23 cellular contexts compared by ENCODE assay signal in genomic region chr16:30116291-30117207, GRCh38. TPM values are rescaled to one million over a fixed set of nuclear protein-coding genes. Genes with fewer than 3 reads are reported as not detected.
DNase-seq lines count a peak whose midpoint lies in the region; ATAC-seq, FAIRE-seq and TF ChIP-seq lines count a peak whose summit lies in the region.
"Had no signal": no experiment of that assay in that cellular context is flagged by ENCODE, and none has a peak within 500 bp of the region (broad histone marks: within the 10 kb centered on the region; RNA-seq: fewer than 3 reads in every experiment).

No MANE protein-coding gene starts in this region.

- TF ChIP-seq RAD21 in HepG2 (CRISPR knock-in tag; IDR thresholded peaks at IDR 0.05): no peak

- no peaks in the 10 kb centered on the region for H4K20me1 ChIP-seq in HepG2 (ENCODE audit: insufficient read depth, low read length)

- H3K79me2 ChIP-seq in HepG2 (ENCODE audit: insufficient read depth, low read length): no peaks in the 10 kb centered on the region

- TF ChIP-seq EP300 in HepG2 (IDR thresholded peaks at IDR 0.05; ENCODE audit: low read depth in 2 of 2, low read length in 2 of 2) (no peak), HepG2 (CRISPR knock-in tag; IDR thresholded peaks at IDR 0.05; ENCODE audit: borderline replicate concordance) (no peak)

- POLR2A ChIA-PET in HepG2 (lab: Yijun Ruan, JAX): no interaction called here

- H3K9me3 ChIP-seq in HepG2 (ENCODE audit: low read length) (no peaks in the 10 kb centered on the region), right lobe of liver (no peaks in the 10 kb centered on the region), small intestine (ENCODE audit: control insufficient read depth, low read depth) (no peaks in the 10 kb centered on the region), adrenal gland (replicated peaks in 1 of 3) (no peaks in the 10 kb centered on the region)

- TF ChIP-seq POLR2A in HepG2 (IDR thresholded peaks at IDR 0.05; ENCODE audit: insufficient read depth in 1 of 2, low read depth in 2 of 2, low read length in 2 of 2) (no peak), right lobe of liver (IDR thresholded peaks at IDR 0.05) (no peak), adrenal gland (IDR thresholded peaks at IDR 0.05) (no peak)

- no peak overlapping the region for H3K4me2 ChIP-seq in HepG2 (ENCODE audit: low read depth, low read length)
- H3K4me2 ChIP-seq: GM23338 had no signal

- H3K36me3 ChIP-seq in HepG2 (replicated peaks in 1 of 2; ENCODE audit: control insufficient read depth in 1 of 2, insufficient read depth in 2 of 2, low read length in 2 of 2): peaks cover 9 to 20% of the 10 kb centered on the region in 2 experiments
- peaks cover 0 to 36% (median 4%) of the 10 kb centered on the region in 4 donors for H3K36me3 ChIP-seq in right lobe of liver
- peaks cover 9 to 15% of the 10 kb centered on the region in 2 donors for H3K36me3 ChIP-seq in small intestine (ENCODE audit: control insufficient read depth in 2 of 2, insufficient read depth in 2 of 2, low read length in 2 of 2)
- peaks cover 0 to 49% of the 10 kb centered on the region in 2 donors for H3K36me3 ChIP-seq in adrenal gland (replicated peaks in 1 of 2)

- TF ChIP-seq CTCF in HepG2 (CRISPR knock-in tag; IDR thresholded peaks at IDR 0.05) (no peak), right lobe of liver (IDR thresholded peaks at IDR 0.05) (no peak), adrenal gland (IDR thresholded peaks at IDR 0.05) (no peak)

- H3K27ac ChIP-seq in HepG2 (ENCODE audit: extremely low read length, insufficient read depth, low read length) (no peak overlapping the region), right lobe of liver (no peak overlapping the region), epithelial cell of prostate (peak overlapping the region; percentile 52), small intestine (ENCODE audit: low read depth in 1 of 2, low read length in 1 of 2) (peak overlapping the region; percentile 74 to 75), adrenal gland (no peak overlapping the region)

- H3K4me1 ChIP-seq in HepG2 (ENCODE audit: insufficient read depth, low read length): peaks cover 36% of the 10 kb centered on the region
- H3K4me1 ChIP-seq in right lobe of liver: no peaks in the 10 kb centered on the region
- peaks cover 3 to 11% of the 10 kb centered on the region in 2 donors for H3K4me1 ChIP-seq in small intestine (ENCODE audit: control insufficient read depth in 2 of 2, insufficient read depth in 1 of 2, low read depth in 1 of 2, low read length in 1 of 2)
- peaks cover 0 to 22% of the 10 kb centered on the region in 2 donors for H3K4me1 ChIP-seq in adrenal gland (replicated peaks in 1 of 2)

- H2AFZ ChIP-seq in HepG2 (ENCODE audit: low read length): no peak overlapping the region
- H2AFZ ChIP-seq: GM23338 had no signal

- intact Hi-C loops in HepG2 (cut with micrococcal nuclease; ENCODE audit: unreplicated experiment) (no loop called here), right lobe of liver (cut with DNase I) (no loop called here), adrenal gland (cut with DNase I) (loop anchor here in 1 of 2 donors (10.0 kb wide), 1 partner anchor 48 kb away; no protein-coding TSS in a partner anchor)

- in situ Hi-C loops in HepG2 (cut with HindIII; ENCODE audit: extremely low pct_ligation_motif_present, low pct_unique_long_range_greater_than_20kb): no loop called here

- FAIRE-seq in HepG2 (lab: Jason Lieb, UNC) (no peak), small intestine (lab: Jason Lieb, UNC) (no peak)

- DNase-seq in HepG2 (ENCODE audit: low spot score) (no peak), right lobe of liver (no peak), epithelial cell of prostate (ENCODE audit: low read depth, low spot score) (no peak), small intestine (peak; percentile 45), adrenal gland (no peak), SIG-M5 (lab: John Stamatoyannopoulos, UW) (no peak), RKO (ENCODE audit: low spot score) (no peak)
- DNase-seq: 8988T, AML-193, C1 segment of cervical spinal cord, EL, GF-D8, Kasumi-1, NCI-H1048, NCI-H1417 treated with DMSO at 0.1 percent for 48 hours, NCI-H187, NCI-H446 treated with DMSO at 0.1 percent for 48 hours, NCI-H526 treated with DMSO at 0.1 percent for 48 hours, OCI-M1, RPMI8226 had no signal

- no peak overlapping the region for H3K4me3 ChIP-seq in HepG2 (replicated peaks in 1 of 3; ENCODE audit: insufficient read depth in 1 of 3, low read depth in 2 of 3, low read length in 3 of 3)
- no peak overlapping the region for H3K4me3 ChIP-seq in right lobe of liver
- H3K4me3 ChIP-seq in small intestine (ENCODE audit: low read depth in 1 of 2, low read length in 2 of 2): no peak overlapping the region
- H3K4me3 ChIP-seq in adrenal gland: no peak overlapping the region
- H3K4me3 ChIP-seq: GM23338 had no signal

- CTCF ChIA-PET in HepG2 (lab: Yijun Ruan, JAX; ENCODE audit: low intra/inter-chr PET ratio, low total read pairs): no interaction called here

- H3K27me3 ChIP-seq in HepG2 (ENCODE audit: control insufficient read depth in 1 of 2, insufficient read depth in 2 of 2, low read length in 2 of 2): no peaks in the 10 kb centered on the region
- no peaks in the 10 kb centered on the region for H3K27me3 ChIP-seq in right lobe of liver
- H3K27me3 ChIP-seq in small intestine (ENCODE audit: control insufficient read depth in 2 of 2, insufficient read depth in 2 of 2, low read length in 2 of 2): no peaks in the 10 kb centered on the region
- H3K27me3 ChIP-seq in adrenal gland: no peaks in the 10 kb centered on the region

- BruUV-seq in HepG2 (replicated peaks; lab: Mats Ljungman, UMichigan): no TSS peak

- 89% methylated on average over 15 of the region's 16 CpGs for WGBS in HepG2 (ENCODE audit: low lambda C conversion rate)
- WGBS in right lobe of liver (ENCODE audit: insufficient coverage, low coverage, low lambda C conversion rate, missing lambda C conversion rate): 60% methylated on average over 1 of the region's 16 CpGs
- 69 to 82% (median 71%) methylated on average over 16 of the region's 16 CpGs for WGBS in small intestine, 3 donors
- 90 to 96% (median 90%) methylated on average over 8 to 16 of the region's 16 CpGs for WGBS in adrenal gland, 4 donors

- no peak for ATAC-seq in HepG2
- no peak for ATAC-seq in right lobe of liver
- ATAC-seq: GM23338, HCT116, SK-N-SH treated with all-trans-retinoic acid at 6 μM for 48 hours had no signal

- H3K9ac ChIP-seq in HepG2 (ENCODE audit: insufficient read depth, low read depth, low read length): no peak overlapping the region

RNA-seq across cellular contexts. Expression of gene GDPD3, which starts 3.2 kb away (rescaled TPM):
- 14.3 and 20.6 TPM in 2 replicates for total RNA-seq in HepG2 (2016; rRNA removed; fragmentation: Illumina TruSeq; extraction: Trizol)
- total RNA-seq in HepG2 (2016; cell fraction: cytosol; rRNA removed; fragmentation: Illumina TruSeq; extraction: Trizol; ENCODE audit: low read depth): 77.8 and 81.7 TPM in 2 replicates
- total RNA-seq in HepG2 (2016; cell fraction: insoluble cytoplasmic fraction; rRNA removed; fragmentation: Illumina TruSeq; extraction: Trizol): 18.6 and 20.5 TPM in 2 replicates
- 48.3 and 54.4 TPM in 2 replicates for total RNA-seq in HepG2 (2016; cell fraction: membrane; rRNA removed; fragmentation: Illumina TruSeq; extraction: Trizol)
- 7.6 and 12.3 TPM in 2 replicates for total RNA-seq in HepG2 (2016; cell fraction: nucleus; rRNA removed; fragmentation: Illumina TruSeq; extraction: Trizol)
- polyA plus RNA-seq in HepG2 (2011; rRNA removed): 18.7 and 21.2 TPM in 2 replicates
- polyA plus RNA-seq in HepG2 (2011; cell fraction: cytosol; rRNA removed): 12.2 and 14.1 TPM in 2 replicates
- polyA plus RNA-seq in HepG2 (2011; cell fraction: nucleus; rRNA removed): 55.4 and 67.8 TPM in 2 replicates
- 10.4 and 27.8 TPM in 2 replicates for polyA plus RNA-seq in HepG2 (2012)
- 113 and 123 TPM in 2 replicates for polyA plus RNA-seq in HepG2 (2016; cell fraction: cytosol; fragmentation: Illumina TruSeq; extraction: Trizol; ENCODE audit: low read depth)
- 19.3 and 21.1 TPM in 2 replicates for polyA plus RNA-seq in HepG2 (2016; cell fraction: insoluble cytoplasmic fraction; fragmentation: Illumina TruSeq; extraction: Trizol; ENCODE audit: low read depth)
- polyA plus RNA-seq in HepG2 (2016; cell fraction: membrane; fragmentation: Illumina TruSeq; extraction: Trizol; ENCODE audit: low read depth): 79.9 and 83.9 TPM in 2 replicates
- 23.3 and 24.8 TPM in 2 replicates for polyA plus RNA-seq in HepG2 (2016; cell fraction: nucleus; fragmentation: Illumina TruSeq; extraction: Trizol; ENCODE audit: insufficient read depth, low read depth)
- polyA minus RNA-seq in HepG2 (2011; rRNA and poly(A)+ RNA removed; ENCODE audit: low replicate concordance): 11.3 and 12.4 TPM in 2 replicates
- polyA minus RNA-seq in HepG2 (2011; cell fraction: cytosol; rRNA and poly(A)+ RNA removed): 4.6 and 9.4 TPM in 2 replicates
- 8.9 and 9.7 TPM in 2 replicates for polyA minus RNA-seq in HepG2 (2011; cell fraction: nucleus; rRNA and poly(A)+ RNA removed)
- total RNA-seq in right lobe of liver: 1 to 10 TPM in 4 of 6 experiments, under 1 TPM in 1, not detected in 1; 0.19 to 2.3 (median 2.3) TPM
- polyA plus RNA-seq in small intestine: 10 to 100 TPM; 13.2 to 23.9 (median 23.5) TPM
- total RNA-seq in adrenal gland: 1 to 10 TPM in 5 of 8 donors, under 1 TPM in 2, not detected in 1; 0.78 to 9.0 (median 2.8) TPM
- polyA plus RNA-seq in adrenal gland: 10 to 100 TPM in 1 of 3 donors, 1 to 10 TPM in 2; 1.0 to 17.6 (median 5.8) TPM

RNA-seq across cellular contexts. Expression of gene MAPK3, which starts 6.5 kb away (rescaled TPM):
- total RNA-seq in HepG2 (2016; rRNA removed; fragmentation: Illumina TruSeq; extraction: Trizol): 27.7 and 32.5 TPM in 2 replicates
- total RNA-seq in HepG2 (2016; cell fraction: cytosol; rRNA removed; fragmentation: Illumina TruSeq; extraction: Trizol; ENCODE audit: low read depth): 24.4 and 27.2 TPM in 2 replicates
- total RNA-seq in HepG2 (2016; cell fraction: insoluble cytoplasmic fraction; rRNA removed; fragmentation: Illumina TruSeq; extraction: Trizol): 27.3 and 33.3 TPM in 2 replicates
- total RNA-seq in HepG2 (2016; cell fraction: membrane; rRNA removed; fragmentation: Illumina TruSeq; extraction: Trizol): 32.8 and 33.8 TPM in 2 replicates
- 12.2 and 14.0 TPM in 2 replicates for total RNA-seq in HepG2 (2016; cell fraction: nucleus; rRNA removed; fragmentation: Illumina TruSeq; extraction: Trizol)
- 168 and 206 TPM in 2 replicates for polyA plus RNA-seq in HepG2 (2011; rRNA removed)
- 105 and 131 TPM in 2 replicates for polyA plus RNA-seq in HepG2 (2011; cell fraction: cytosol; rRNA removed)
- polyA plus RNA-seq in HepG2 (2011; cell fraction: nucleus; rRNA removed): 199 and 240 TPM in 2 replicates
- 81.8 and 84.6 TPM in 2 replicates for polyA plus RNA-seq in HepG2 (2012)
- 52.0 and 57.0 TPM in 2 replicates for polyA plus RNA-seq in HepG2 (2016; cell fraction: cytosol; fragmentation: Illumina TruSeq; extraction: Trizol; ENCODE audit: low read depth)
- polyA plus RNA-seq in HepG2 (2016; cell fraction: insoluble cytoplasmic fraction; fragmentation: Illumina TruSeq; extraction: Trizol; ENCODE audit: low read depth): 71.9 and 74.1 TPM in 2 replicates
- polyA plus RNA-seq in HepG2 (2016; cell fraction: membrane; fragmentation: Illumina TruSeq; extraction: Trizol; ENCODE audit: low read depth): 68.0 and 70.1 TPM in 2 replicates
- 55.9 and 63.0 TPM in 2 replicates for polyA plus RNA-seq in HepG2 (2016; cell fraction: nucleus; fragmentation: Illumina TruSeq; extraction: Trizol; ENCODE audit: insufficient read depth, low read depth)
- polyA minus RNA-seq in HepG2 (2011; rRNA and poly(A)+ RNA removed; ENCODE audit: low replicate concordance): 46.5 and 80.5 TPM in 2 replicates
- 28.9 and 31.8 TPM in 2 replicates for polyA minus RNA-seq in HepG2 (2011; cell fraction: cytosol; rRNA and poly(A)+ RNA removed)
- polyA minus RNA-seq in HepG2 (2011; cell fraction: nucleus; rRNA and poly(A)+ RNA removed): 31.0 and 39.2 TPM in 2 replicates
- total RNA-seq in right lobe of liver: 10 to 100 TPM in 5 of 6 experiments, 1 to 10 TPM in 1; 7.4 to 24.1 (median 16.0) TPM
- 100 to 1,000 TPM; 174 to 241 (median 194) TPM for polyA plus RNA-seq in small intestine
- 100 to 1,000 TPM in 4 of 8 donors, 10 to 100 TPM in 4; 85.0 to 129 (median 103) TPM for total RNA-seq in adrenal gland
- polyA plus RNA-seq in adrenal gland: 100 to 1,000 TPM in 1 of 3 donors, 10 to 100 TPM in 2; 53.2 to 133 (median 66.0) TPM

RNA-seq across cellular contexts. Expression of gene YPEL3, which starts 20.5 kb away (rescaled TPM):
- total RNA-seq in HepG2 (2016; rRNA removed; fragmentation: Illumina TruSeq; extraction: Trizol): 4.8 and 5.4 TPM in 2 replicates
- 15.6 and 18.9 TPM in 2 replicates for total RNA-seq in HepG2 (2016; cell fraction: cytosol; rRNA removed; fragmentation: Illumina TruSeq; extraction: Trizol; ENCODE audit: low read depth)
- 3.6 and 7.4 TPM in 2 replicates for total RNA-seq in HepG2 (2016; cell fraction: insoluble cytoplasmic fraction; rRNA removed; fragmentation: Illumina TruSeq; extraction: Trizol)
- 16.8 and 17.0 TPM in 2 replicates for total RNA-seq in HepG2 (2016; cell fraction: membrane; rRNA removed; fragmentation: Illumina TruSeq; extraction: Trizol)
- total RNA-seq in HepG2 (2016; cell fraction: nucleus; rRNA removed; fragmentation: Illumina TruSeq; extraction: Trizol): 3.7 and 3.9 TPM in 2 replicates
- polyA plus RNA-seq in HepG2 (2011; rRNA removed): 47.0 and 63.6 TPM in 2 replicates
- 39.4 and 54.7 TPM in 2 replicates for polyA plus RNA-seq in HepG2 (2011; cell fraction: cytosol; rRNA removed)
- 83.9 and 94.9 TPM in 2 replicates for polyA plus RNA-seq in HepG2 (2011; cell fraction: nucleus; rRNA removed)
- 69.8 and 96.9 TPM in 2 replicates for polyA plus RNA-seq in HepG2 (2012)
- 32.9 and 34.4 TPM in 2 replicates for polyA plus RNA-seq in HepG2 (2016; cell fraction: cytosol; fragmentation: Illumina TruSeq; extraction: Trizol; ENCODE audit: low read depth)
- 7.4 and 9.0 TPM in 2 replicates for polyA plus RNA-seq in HepG2 (2016; cell fraction: insoluble cytoplasmic fraction; fragmentation: Illumina TruSeq; extraction: Trizol; ENCODE audit: low read depth)
- 23.4 and 24.5 TPM in 2 replicates for polyA plus RNA-seq in HepG2 (2016; cell fraction: membrane; fragmentation: Illumina TruSeq; extraction: Trizol; ENCODE audit: low read depth)
- 12.2 and 14.9 TPM in 2 replicates for polyA plus RNA-seq in HepG2 (2016; cell fraction: nucleus; fragmentation: Illumina TruSeq; extraction: Trizol; ENCODE audit: insufficient read depth, low read depth)
- 4.9 and 32.0 TPM in 2 replicates for polyA minus RNA-seq in HepG2 (2011; rRNA and poly(A)+ RNA removed; ENCODE audit: low replicate concordance)
- polyA minus RNA-seq in HepG2 (2011; cell fraction: cytosol; rRNA and poly(A)+ RNA removed): 14.5 and 16.8 TPM in 2 replicates
- polyA minus RNA-seq in HepG2 (2011; cell fraction: nucleus; rRNA and poly(A)+ RNA removed): 7.6 and 11.2 TPM in 2 replicates
- total RNA-seq in right lobe of liver: 10 to 100 TPM; 13.5 to 46.5 (median 21.9) TPM
- 100 to 1,000 TPM in 2 of 3 donors, 10 to 100 TPM in 1; 39.6 to 154 (median 132) TPM for polyA plus RNA-seq in small intestine
- total RNA-seq in adrenal gland: 100 to 1,000 TPM in 4 of 8 donors, 10 to 100 TPM in 4; 18.9 to 210 (median 94.5) TPM
- polyA plus RNA-seq in adrenal gland: 100 to 1,000 TPM in 2 of 3 donors, 10 to 100 TPM in 1; 14.6 to 454 (median 310) TPM

RNA-seq across cellular contexts. Expression of gene TBX6, which starts 24.8 kb away (rescaled TPM):
- total RNA-seq in HepG2 (2016; rRNA removed; fragmentation: Illumina TruSeq; extraction: Trizol) (0.24 TPM in 1 of 2 replicates, not detected in the other), right lobe of liver (under 1 TPM; 0.37 to 0.68 (median 0.42) TPM), adrenal gland (1 to 10 TPM; 1.1 to 3.4 (median 2.4) TPM)
- total RNA-seq in HepG2 (2016; cell fraction: cytosol; rRNA removed; fragmentation: Illumina TruSeq; extraction: Trizol; ENCODE audit: low read depth): 0.09 and 0.20 TPM in 2 replicates
- 0.16 and 0.37 TPM in 2 replicates for total RNA-seq in HepG2 (2016; cell fraction: insoluble cytoplasmic fraction; rRNA removed; fragmentation: Illumina TruSeq; extraction: Trizol)
- 0.21 and 0.22 TPM in 2 replicates for total RNA-seq in HepG2 (2016; cell fraction: membrane; rRNA removed; fragmentation: Illumina TruSeq; extraction: Trizol)
- total RNA-seq in HepG2 (2016; cell fraction: nucleus; rRNA removed; fragmentation: Illumina TruSeq; extraction: Trizol): 0.25 and 0.47 TPM in 2 replicates
- polyA plus RNA-seq in HepG2 (2011; rRNA removed) (0.42 and 0.51 TPM in 2 replicates), small intestine (1 to 10 TPM in 1 of 3 donors, under 1 TPM in 2; 0.54 to 1.6 (median 0.87) TPM), adrenal gland (1 to 10 TPM in 2 of 3 donors, under 1 TPM in 1; 0.22 to 5.1 (median 1.9) TPM)
- 0.08 and 0.24 TPM in 2 replicates for polyA plus RNA-seq in HepG2 (2011; cell fraction: cytosol; rRNA removed)
- polyA plus RNA-seq in HepG2 (2011; cell fraction: nucleus; rRNA removed): 1.6 and 1.8 TPM in 2 replicates
- polyA plus RNA-seq in HepG2 (2012): 0.36 and 0.44 TPM in 2 replicates
- polyA plus RNA-seq in HepG2 (2016; cell fraction: cytosol; fragmentation: Illumina TruSeq; extraction: Trizol; ENCODE audit: low read depth): 0.35 and 0.51 TPM in 2 replicates
- 0.25 and 0.34 TPM in 2 replicates for polyA plus RNA-seq in HepG2 (2016; cell fraction: insoluble cytoplasmic fraction; fragmentation: Illumina TruSeq; extraction: Trizol; ENCODE audit: low read depth)
- 0.39 and 0.63 TPM in 2 replicates for polyA plus RNA-seq in HepG2 (2016; cell fraction: membrane; fragmentation: Illumina TruSeq; extraction: Trizol; ENCODE audit: low read depth)
- 0.78 and 1.4 TPM in 2 replicates for polyA plus RNA-seq in HepG2 (2016; cell fraction: nucleus; fragmentation: Illumina TruSeq; extraction: Trizol; ENCODE audit: insufficient read depth, low read depth)
- polyA minus RNA-seq in HepG2 (2011; rRNA and poly(A)+ RNA removed; ENCODE audit: low replicate concordance): 1.1 TPM in 1 of 2 replicates, not detected in the other
- not detected in 2 replicates for polyA minus RNA-seq in HepG2 (2011; cell fraction: cytosol; rRNA and poly(A)+ RNA removed)
- polyA minus RNA-seq in HepG2 (2011; cell fraction: nucleus; rRNA and poly(A)+ RNA removed): 0.39 and 0.62 TPM in 2 replicates

RNA-seq across cellular contexts. Expression of gene PPP4C, which starts 40.8 kb away (rescaled TPM):
- total RNA-seq in HepG2 (2016; rRNA removed; fragmentation: Illumina TruSeq; extraction: Trizol) (176 and 177 TPM in 2 replicates), right lobe of liver (10 to 100 TPM; 43.1 to 59.7 (median 47.0) TPM), adrenal gland (100 to 1,000 TPM in 3 of 8 donors, 10 to 100 TPM in 5; 44.5 to 136 (median 80.8) TPM)
- 65.7 and 77.2 TPM in 2 replicates for total RNA-seq in HepG2 (2016; cell fraction: cytosol; rRNA removed; fragmentation: Illumina TruSeq; extraction: Trizol; ENCODE audit: low read depth)
- 171 and 181 TPM in 2 replicates for total RNA-seq in HepG2 (2016; cell fraction: insoluble cytoplasmic fraction; rRNA removed; fragmentation: Illumina TruSeq; extraction: Trizol)
- total RNA-seq in HepG2 (2016; cell fraction: membrane; rRNA removed; fragmentation: Illumina TruSeq; extraction: Trizol): 128 and 142 TPM in 2 replicates
- 74.9 and 87.3 TPM in 2 replicates for total RNA-seq in HepG2 (2016; cell fraction: nucleus; rRNA removed; fragmentation: Illumina TruSeq; extraction: Trizol)
- polyA plus RNA-seq in HepG2 (2011; rRNA removed) (220 and 272 TPM in 2 replicates), small intestine (100 to 1,000 TPM; 121 to 145 (median 124) TPM), adrenal gland (10 to 100 TPM; 39.2 to 93.0 (median 87.1) TPM)
- polyA plus RNA-seq in HepG2 (2011; cell fraction: cytosol; rRNA removed): 258 and 302 TPM in 2 replicates
- polyA plus RNA-seq in HepG2 (2011; cell fraction: nucleus; rRNA removed): 210 and 223 TPM in 2 replicates
- 137 and 191 TPM in 2 replicates for polyA plus RNA-seq in HepG2 (2012)
- 74.4 and 81.5 TPM in 2 replicates for polyA plus RNA-seq in HepG2 (2016; cell fraction: cytosol; fragmentation: Illumina TruSeq; extraction: Trizol; ENCODE audit: low read depth)
- polyA plus RNA-seq in HepG2 (2016; cell fraction: insoluble cytoplasmic fraction; fragmentation: Illumina TruSeq; extraction: Trizol; ENCODE audit: low read depth): 211 and 227 TPM in 2 replicates
- 119 and 131 TPM in 2 replicates for polyA plus RNA-seq in HepG2 (2016; cell fraction: membrane; fragmentation: Illumina TruSeq; extraction: Trizol; ENCODE audit: low read depth)
- 198 and 202 TPM in 2 replicates for polyA plus RNA-seq in HepG2 (2016; cell fraction: nucleus; fragmentation: Illumina TruSeq; extraction: Trizol; ENCODE audit: insufficient read depth, low read depth)
- polyA minus RNA-seq in HepG2 (2011; rRNA and poly(A)+ RNA removed; ENCODE audit: low replicate concordance): 448 and 594 TPM in 2 replicates
- 140 and 151 TPM in 2 replicates for polyA minus RNA-seq in HepG2 (2011; cell fraction: cytosol; rRNA and poly(A)+ RNA removed)
- polyA minus RNA-seq in HepG2 (2011; cell fraction: nucleus; rRNA and poly(A)+ RNA removed): 46.2 and 53.8 TPM in 2 replicates

Comparison
In these comparisons a context has a peak if more than half of its experiments do, and no peak if none do; other contexts are left out.
1. H3K27ac ChIP-seq: peak in epithelial cell of prostate (single experiment) and small intestine (2 of 2); none in HepG2 (single experiment), right lobe of liver (0 of 3) and adrenal gland (0 of 5).